19 cellular contexts compared by ENCODE assay signal in the genomic region with DNA sequence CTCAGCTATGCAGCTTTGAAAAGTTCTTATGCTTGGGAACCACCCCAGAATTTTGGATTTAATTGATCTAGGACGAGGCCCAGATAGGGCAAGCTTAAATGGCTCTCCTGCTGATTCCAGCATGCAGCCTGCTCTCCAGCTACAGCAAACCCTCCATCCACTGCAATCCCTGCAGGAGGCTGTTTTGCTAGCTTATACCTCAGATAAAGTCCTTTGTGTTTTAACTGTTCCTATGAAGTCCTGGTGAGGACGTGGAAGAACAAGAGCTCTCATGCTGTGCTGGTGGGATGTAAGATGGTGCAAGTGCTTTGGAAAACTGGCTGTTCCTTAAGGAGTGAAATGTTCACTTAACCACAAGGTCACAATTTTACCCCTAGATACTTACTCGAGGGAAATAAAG. TPM values are rescaled to one million over a fixed set of nuclear protein-coding genes. Genes with fewer than 3 reads are reported as not detected.
DNase-seq lines count a peak whose midpoint lies in the region; ATAC-seq and TF ChIP-seq lines count a peak whose summit lies in the region.
"Had no signal": no experiment of that assay in that cellular context is flagged by ENCODE, and none has a peak within 500 bp of the region (broad histone marks: within the 10 kb centered on the region; RNA-seq: fewer than 3 reads in every experiment).

No MANE protein-coding gene starts in this region.

- no peak overlapping the region for H2BK120ac ChIP-seq in mesendoderm (ENCODE audit: low read depth, low read length)

- no peak overlapping the region for H3K27ac Mint-ChIP-seq in WTC11
- H3K27ac Mint-ChIP-seq in endodermal cell = no peak overlapping the region
- H3K27ac Mint-ChIP-seq: CD4-positive, alpha-beta T cell; IgD-negative memory B cell had no signal

- 34 to 42% methylated on average over 2 to 3 of the region's 3 CpGs for WGBS in endodermal cell (ENCODE audit: insufficient coverage in 1 of 2, insufficient read length in 1 of 2), 2 experiments
- no CpG with 5 or more reads among the region's 3 CpGs for WGBS in mesendoderm (ENCODE audit: extremely low coverage, insufficient coverage, low lambda C conversion rate)
- WGBS in psoas muscle, 3 donors = 86 to 91% (median 89%) methylated on average over 3 of the region's 3 CpGs

- H3K23ac ChIP-seq in mesendoderm (ENCODE audit: low read length) = no peak overlapping the region

- H3K27ac ChIP-seq in endodermal cell (ENCODE audit: low read depth, low read length) (no peak overlapping the region), mesendoderm (ENCODE audit: low read depth, low read length) (no peak overlapping the region), psoas muscle (no peak overlapping the region)
- H3K27ac ChIP-seq: C4-2B had no signal

- H3K36me3 ChIP-seq in endodermal cell (ENCODE audit: control insufficient read depth, insufficient read depth, low read length) = no peaks in the 10 kb centered on the region
- no peaks in the 10 kb centered on the region for H3K36me3 ChIP-seq in mesendoderm (ENCODE audit: control insufficient read depth, insufficient read depth, low read length)
- no peaks in the 10 kb centered on the region for H3K36me3 ChIP-seq in psoas muscle (ENCODE audit: insufficient read depth in 1 of 2, low read depth in 1 of 2)
- H3K36me3 ChIP-seq: BE2C, HAP-1 had no signal

- intact Hi-C loops in psoas muscle (cut with DNase I) = no loop called here

- peaks cover 8% of the 10 kb centered on the region for H3K4me1 Mint-ChIP-seq in WTC11
- peaks cover 24% of the 10 kb centered on the region for H3K4me1 Mint-ChIP-seq in endodermal cell

- POLR2A ChIA-PET in WTC11 (lab: Charles Lee) = no interaction called here

- H3K79me1 ChIP-seq in mesendoderm (ENCODE audit: low read length) = no peaks in the 10 kb centered on the region

- H3K4me3 Mint-ChIP-seq in WTC11 (no peak overlapping the region), endodermal cell (no peak overlapping the region)
- H3K4me3 Mint-ChIP-seq: CD4-positive, alpha-beta T cell; IgD-negative memory B cell had no signal

- H3K4ac ChIP-seq in mesendoderm (ENCODE audit: low read depth, low read length) = no peak overlapping the region

- CTCF ChIA-PET in WTC11 (lab: Charles Lee) = interaction anchor here (0.5 to 1.2 kb wide), 3 partner anchors 12 to 124 kb away, joined by 3 to 4 read pairs (median 3); no protein-coding TSS in a partner anchor

- no peak overlapping the region for H2BK5ac ChIP-seq in mesendoderm (ENCODE audit: low read length)

- TF ChIP-seq CTCF in WTC11 (IDR thresholded peaks at IDR 0.05) = no peak
- TF ChIP-seq CTCF in endodermal cell (conservative IDR thresholded peaks at IDR 0.05) = no peak
- no peak for TF ChIP-seq CTCF in psoas muscle (IDR thresholded peaks at IDR 0.05)

- 0 out of 2 replicates have a peak, but pooled peaks cover 2% of the 10 kb centered on the region for H3K27me3 Mint-ChIP-seq in WTC11 (ENCODE audit: low read depth)
- H3K27me3 Mint-ChIP-seq in endodermal cell (ENCODE audit: insufficient read depth) = peaks cover 4% of the 10 kb centered on the region
- H3K27me3 Mint-ChIP-seq: CD4-positive, alpha-beta T cell; IgD-negative memory B cell had no signal

- H3K9me3 Mint-ChIP-seq in WTC11 (peaks cover 13% of the 10 kb centered on the region), endodermal cell (peaks cover 17% of the 10 kb centered on the region)
- H3K9me3 Mint-ChIP-seq: CD4-positive, alpha-beta T cell had no signal

- H3K4me3 ChIP-seq in endodermal cell (ENCODE audit: low read length) (no peak overlapping the region), mesendoderm (ENCODE audit: low read length) (no peak overlapping the region), psoas muscle (no peak overlapping the region)
- H3K4me3 ChIP-seq: HAP-1 had no signal

- H3K36me3 Mint-ChIP-seq in WTC11 (no peaks in the 10 kb centered on the region), endodermal cell (ENCODE audit: low read depth) (no peaks in the 10 kb centered on the region)
- H3K36me3 Mint-ChIP-seq: IgD-negative memory B cell had no signal

- H3K56ac ChIP-seq in mesendoderm (ENCODE audit: low read length) = no peak overlapping the region

- H4K5ac ChIP-seq in mesendoderm (ENCODE audit: low read length) = no peak overlapping the region

- ATAC-seq in WTC11 (peak; percentile 60), HG03342 (IDR thresholded peaks at IDR 0.05; ENCODE audit: unreplicated experiment) (no peak), HG03025 (IDR thresholded peaks at IDR 0.05; ENCODE audit: low FRiP score, unreplicated experiment) (no peak), psoas muscle (no peak)
- ATAC-seq: HepG2 had no signal

- no peak overlapping the region for H4K8ac ChIP-seq in mesendoderm (ENCODE audit: low read depth, low read length)

- H3K18ac ChIP-seq in mesendoderm (ENCODE audit: low read length) = no peak overlapping the region

- H3K4me2 ChIP-seq in mesendoderm (ENCODE audit: low read length) = no peak overlapping the region

- H3K9ac ChIP-seq in endodermal cell (ENCODE audit: extremely low read depth, low read length, poor library complexity, severe bottlenecking) (no peak overlapping the region), mesendoderm (ENCODE audit: low read length) (no peak overlapping the region)

- H3K27me3 ChIP-seq in endodermal cell (ENCODE audit: control insufficient read depth, insufficient read depth, low read length, poor library complexity, severe bottlenecking) (no peaks in the 10 kb centered on the region), mesendoderm (ENCODE audit: insufficient read depth, low read length, poor library complexity) (no peaks in the 10 kb centered on the region), psoas muscle (ENCODE audit: insufficient read depth in 3 of 3, low read length in 2 of 3) (peaks cover 0 to 2% (median 0%) of the 10 kb centered on the region in 3 donors)
- H3K27me3 ChIP-seq: BE2C had no signal

- DNase-seq in WTC11 (ENCODE audit: low spot score) (no peak), endodermal cell (peak; percentile 75), mesendoderm (peak; percentile 63), smooth muscle cell of the brain vasculature (ENCODE audit: low read depth, low spot score) (peak; percentile 46), C1 segment of cervical spinal cord (lab: John Stamatoyannopoulos, UW) (no peak), psoas muscle (no peak)
- DNase-seq: ACHN; BE2C; Caco-2; CD4-positive, alpha-beta T cell; DMS79; GDM1; KBM-7 had no signal

- H2BK15ac ChIP-seq in mesendoderm (replicated peaks; ENCODE audit: low read depth) = no peak overlapping the region

- H3K9me3 ChIP-seq in endodermal cell (ENCODE audit: control insufficient read depth, low read length) = peaks cover 21% of the 10 kb centered on the region
- no peaks in the 10 kb centered on the region for H3K9me3 ChIP-seq in psoas muscle
- H3K9me3 ChIP-seq: BE2C, Caco-2, HAP-1 had no signal

- H3K4me1 ChIP-seq in endodermal cell (ENCODE audit: control insufficient read depth, insufficient read depth, low read length) = peaks cover 2% of the 10 kb centered on the region
- peaks cover 3% of the 10 kb centered on the region for H3K4me1 ChIP-seq in mesendoderm (ENCODE audit: control insufficient read depth, low read depth, low read length)
- no peaks in the 10 kb centered on the region for H3K4me1 ChIP-seq in psoas muscle
- H3K4me1 ChIP-seq: BE2C, HAP-1 had no signal

- no peaks in the 10 kb centered on the region for H3K79me2 ChIP-seq in mesendoderm (ENCODE audit: control insufficient read depth, insufficient read depth, low read length)

- H2AK5ac ChIP-seq in mesendoderm (ENCODE audit: low read length) = no peak overlapping the region

TF ChIP-seq in WTC11, 78 proteins besides CTCF, POLR2A, EP300 and RAD21:
- TF ChIP-seq NFATC4 (CRISPR knock-in tag; IDR thresholded peaks at IDR 0.05) (no peak), ZNF423 (CRISPR knock-in tag; IDR thresholded peaks at IDR 0.05) (peak; percentile 40; the same call in 1 of the 2 replicates)

RNA-seq across cellular contexts. Expression of a gene that starts 25.5 kb away (rescaled TPM):
- total RNA-seq in WTC11 (2021) (18.5 to 19.5 TPM (median 18.8 TPM) in 3 replicates), endodermal cell (10 to 100 TPM; 16.8 to 19.5 TPM), psoas muscle (10 to 100 TPM in 3 of 4 donors, 1 to 10 TPM in 1; 6.7 to 18.9 (median 11.1) TPM)
- polyA plus RNA-seq in endodermal cell (2013, experiment 1 of 2) = 29.7 TPM
- 29.4 TPM for polyA plus RNA-seq in endodermal cell (2013, experiment 2 of 2)
- polyA plus RNA-seq in mesendoderm (2013, experiment 1 of 2) = 29.9 TPM
- polyA plus RNA-seq in mesendoderm (2013, experiment 2 of 2) = 29.7 TPM
- polyA plus RNA-seq in psoas muscle = 10 to 100 TPM in 2 of 3 donors, 1 to 10 TPM in 1; 8.9 to 29.9 (median 11.4) TPM

RNA-seq across cellular contexts. Expression of a gene that starts 36.9 kb away (rescaled TPM):
- 9.5 to 11.2 TPM (median 10.1 TPM) in 3 replicates for total RNA-seq in WTC11 (2021)
- 10 to 100 TPM; 12.2 to 15.5 TPM for total RNA-seq in endodermal cell
- polyA plus RNA-seq in endodermal cell (2013, experiment 1 of 2) = 13.5 TPM
- polyA plus RNA-seq in endodermal cell (2013, experiment 2 of 2) = 10.4 TPM
- polyA plus RNA-seq in mesendoderm (2013, experiment 1 of 2) = 7.1 TPM
- 7.1 TPM for polyA plus RNA-seq in mesendoderm (2013, experiment 2 of 2)
- 10 to 100 TPM in 3 of 4 donors, 1 to 10 TPM in 1; 9.7 to 20.7 (median 11.9) TPM for total RNA-seq in psoas muscle
- polyA plus RNA-seq in psoas muscle = 10 to 100 TPM in 1 of 3 donors, 1 to 10 TPM in 2; 5.3 to 10.5 (median 6.8) TPM

Comparison
In these comparisons a context has a peak if more than half of its experiments do, and no peak if none do; other contexts are left out.
1. DNase-seq: peak in endodermal cell (single experiment), mesendoderm (single experiment) and smooth muscle cell of the brain vasculature (single experiment); none in WTC11 (single experiment), C1 segment of cervical spinal cord (0 of 14) and psoas muscle (0 of 2).